ENCODE assay signal across 1 cellular context in the genomic region with DNA sequence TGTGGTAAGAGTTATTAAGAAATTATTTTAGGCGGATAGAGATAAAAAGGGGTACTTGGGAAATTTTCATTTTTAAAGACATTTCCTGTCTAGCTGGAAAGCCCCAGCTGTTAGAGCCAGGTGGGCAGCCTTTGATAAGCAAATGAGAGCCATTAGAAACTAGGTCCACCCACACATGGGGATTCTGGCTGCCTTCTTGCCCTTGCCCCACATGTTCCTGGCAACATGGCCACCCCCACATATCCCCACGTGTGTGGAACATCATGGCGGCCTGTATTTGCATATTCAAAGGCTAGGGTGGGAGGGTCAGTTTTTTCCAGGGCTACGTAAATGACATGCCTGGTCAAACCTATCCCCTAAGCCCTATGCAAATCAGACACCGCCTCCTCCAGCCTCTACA.
TF ChIP-seq lines count a peak whose summit lies in the region.

No MANE protein-coding gene starts in this region.

TF ChIP-seq in GM23338, 12 proteins besides CTCF, POLR2A, EP300 and RAD21 (continued from another document):
- no peak for TF ChIP-seq ZNF462 (CRISPR knock-in tag; IDR thresholded peaks at IDR 0.05)
TF ChIP-seq in GM23338: peak in this region for 0.
